In genomic region chr5:43556857-43557593, GRCh38 we compare ENCODE assay signal across 8 cellular contexts. TPM values are rescaled to one million over a fixed set of nuclear protein-coding genes. Genes with fewer than 3 reads are reported as not detected.
DNase-seq lines count a peak whose midpoint lies in the region; ATAC-seq lines count a peak whose summit lies in the region.

Gene PAIP1 (minus strand): TSS chr5:43557077. CDS start chr5:43556846, 231 bp downstream.

- intact Hi-C loops in sciatic nerve (cut with DNase I) = no loop called here

- DNase-seq in NCI-H1436 (lab: John Stamatoyannopoulos, UW) (peak; percentile 78), NCI-H1436 treated with DMSO at 0.1 percent for 48 hours (lab: John Stamatoyannopoulos, UW) (no peak), NCI-H1694 (lab: John Stamatoyannopoulos, UW) (peak; percentile 62), T-helper 9 cell (peak; percentile 75), astrocyte of the hippocampus (ENCODE audit: low read depth, low spot score) (peak; percentile 93), hypothalamus (lab: John Stamatoyannopoulos, UW) (peak; percentile 8 to 91 (median 71)), sciatic nerve (ENCODE audit: low spot score) (peak; percentile 88)

- ATAC-seq in HG02884 (IDR thresholded peaks at IDR 0.05; ENCODE audit: unreplicated experiment) (peak; percentile 65), sciatic nerve (peak; percentile 85)

RNA-seq across cellular contexts. Expression of gene PAIP1, which starts in this region (rescaled TPM):
- 64.1 TPM for total RNA-seq in sciatic nerve
